In genomic region chr12:9750276-9751203, GRCh38 we compare ENCODE assay signal across 8 cellular contexts.
DNase-seq lines count a peak whose midpoint lies in the region; ATAC-seq lines count a peak whose summit lies in the region.

No MANE protein-coding gene starts in this region.

- peaks cover 47% of the 10 kb centered on the region for H3K4me1 Mint-ChIP-seq in T-helper 2 cell treated with Interferon-gamma antibody and Interleukin-4, amounts not matched to agents 5 μg/mL and 100 μg/mL, for 36 hours (ENCODE audit: low read depth)

- H3K27me3 Mint-ChIP-seq in T-helper 2 cell treated with Interferon-gamma antibody and Interleukin-4, amounts not matched to agents 5 μg/mL and 100 μg/mL, for 36 hours (ENCODE audit: low read depth), result no peaks in the 10 kb centered on the region

- peak; percentile 22 for DNase-seq in NCI-H2196 (lab: John Stamatoyannopoulos, UW; ENCODE audit: unreplicated experiment)
- DNase-seq in NCI-H2196 treated with DMSO at 0.1 percent for 48 hours (lab: John Stamatoyannopoulos, UW; ENCODE audit: unreplicated experiment), result no peak
- DNase-seq in NCI-H146 (lab: John Stamatoyannopoulos, UW), result peak; percentile 76
- DNase-seq in T-helper 2 cell treated with Interferon-gamma antibody and Interleukin-4, amounts not matched to agents 5 μg/mL and 100 μg/mL, for 36 hours (ENCODE audit: low spot score), result peak; percentile 56
- DNase-seq in central memory CD4-positive, alpha-beta T cell, result peak; percentile 73
- peak; percentile 68 for DNase-seq in islet precursor cell
- peak; percentile 48 for DNase-seq in stimulated activated CD4-positive, alpha-beta T cell treated with anti-CD3 and anti-CD28 coated beads, Interleukin-4, amount 100 ng/mL, for 1 hour

- peak overlapping the region; percentile 43 for H3K4me3 Mint-ChIP-seq in T-helper 2 cell treated with Interferon-gamma antibody and Interleukin-4, amounts not matched to agents 5 μg/mL and 100 μg/mL, for 36 hours

- no peaks in the 10 kb centered on the region for H3K9me3 Mint-ChIP-seq in T-helper 2 cell treated with Interferon-gamma antibody and Interleukin-4, amounts not matched to agents 5 μg/mL and 100 μg/mL, for 36 hours

- peak overlapping the region; percentile 71 for H3K27ac Mint-ChIP-seq in T-helper 2 cell treated with Interferon-gamma antibody and Interleukin-4, amounts not matched to agents 5 μg/mL and 100 μg/mL, for 36 hours

- ATAC-seq in HG02678 (IDR thresholded peaks at IDR 0.05; ENCODE audit: unreplicated experiment), result peak; percentile 71

- H3K36me3 Mint-ChIP-seq in T-helper 2 cell treated with Interferon-gamma antibody and Interleukin-4, amounts not matched to agents 5 μg/mL and 100 μg/mL, for 36 hours (ENCODE audit: low read depth), result peaks cover 35% of the 10 kb centered on the region
